ENCODE assay signal across 18 cellular contexts in genomic region chr1:210654176-210654786, GRCh38.
DNase-seq lines count a peak whose midpoint lies in the region; ATAC-seq and TF ChIP-seq lines count a peak whose summit lies in the region.
"Had no signal": no experiment of that assay in that cellular context is flagged by ENCODE, and none has a peak within 500 bp of the region (broad histone marks: within the 10 kb centered on the region; RNA-seq: fewer than 3 reads in every experiment).

No MANE protein-coding gene starts in this region.

- TF ChIP-seq CTCF in activated CD8-positive, alpha-beta T cell treated with anti-CD3 and anti-CD28 coated beads for 36 hours (IDR thresholded peaks at IDR 0.05) = no peak

- POLR2A ChIA-PET in activated CD8-positive, alpha-beta T cell treated with anti-CD3 and anti-CD28 coated beads for 36 hours (lab: Charles Lee) = interaction anchor here (0.7 kb wide), 1 partner anchor 424 kb away, joined by 3 read pairs; no protein-coding TSS in a partner anchor

- no peaks in the 10 kb centered on the region for H3K36me3 Mint-ChIP-seq in activated CD8-positive, alpha-beta T cell treated with anti-CD3 and anti-CD28 coated beads for 36 hours (ENCODE audit: low read depth)

- no peak overlapping the region for H3K27ac Mint-ChIP-seq in activated CD8-positive, alpha-beta T cell treated with anti-CD3 and anti-CD28 coated beads for 36 hours
- H3K27ac Mint-ChIP-seq: T-helper 2 cell treated with Interferon-gamma antibody and Interleukin-4, amounts not matched to agents 5 μg/mL and 100 μg/mL, for 36 hours had no signal

- H3K4me1 Mint-ChIP-seq in activated CD8-positive, alpha-beta T cell treated with anti-CD3 and anti-CD28 coated beads for 36 hours (ENCODE audit: low read depth) = no peaks in the 10 kb centered on the region

- CTCF ChIA-PET in activated CD8-positive, alpha-beta T cell treated with anti-CD3 and anti-CD28 coated beads for 36 hours (lab: Charles Lee) = interaction anchor here (1.3 kb wide), 1 partner anchor 207 kb away, joined by 4 read pairs; no protein-coding TSS in a partner anchor

- H3K9me3 Mint-ChIP-seq in activated CD8-positive, alpha-beta T cell treated with anti-CD3 and anti-CD28 coated beads for 36 hours = peaks cover 3% of the 10 kb centered on the region

- intact Hi-C loops in activated CD8-positive, alpha-beta T cell treated with anti-CD3 and anti-CD28 coated beads for 36 hours (cut with micrococcal nuclease) = no loop called here

- ATAC-seq in activated CD8-positive, alpha-beta T cell treated with anti-CD3 and anti-CD28 coated beads for 36 hours = peak; percentile 71
- no peak for ATAC-seq in HG02763 (IDR thresholded peaks at IDR 0.05; ENCODE audit: unreplicated experiment)
- ATAC-seq: HCT116 had no signal

- DNase-seq in NOMO-1 treated with DMSO at 0.1 percent for 48 hours (lab: John Stamatoyannopoulos, UW; ENCODE audit: unreplicated experiment) = peak; percentile 2
- no peak for DNase-seq in NOMO-1 treated with dmso at 0.1 percent for 144 hours (lab: John Stamatoyannopoulos, UW; ENCODE audit: unreplicated experiment)
- DNase-seq in EH (ENCODE audit: low read depth) = peak; percentile 21
- DNase-seq in activated CD8-positive, alpha-beta T cell treated with anti-CD3 and anti-CD28 coated beads for 36 hours = peak; percentile 64
- DNase-seq in foreskin melanocyte = peak; percentile 57
- DNase-seq in GOT3 (lab: John Stamatoyannopoulos, UW) = no peak
- DNase-seq in NCI-H2196 treated with DMSO at 0.1 percent for 48 hours (lab: John Stamatoyannopoulos, UW; ENCODE audit: unreplicated experiment) = no peak
- DNase-seq: ACHN; activated gamma-delta T cell; hippocampal formation; kidney glomerular epithelial cell; NCI-H1092 treated with DMSO at 0.1 percent for 48 hours; NCI-H2171 treated with DMSO at 0.1 percent for 48 hours; SHP77; stimulated activated CD4-positive, alpha-beta T cell treated with anti-CD3 and anti-CD28 coated beads, Interleukin-4, amount 100 ng/mL, for 1 hour had no signal

- H3K4me3 Mint-ChIP-seq in activated CD8-positive, alpha-beta T cell treated with anti-CD3 and anti-CD28 coated beads for 36 hours = no peak overlapping the region
- H3K4me3 Mint-ChIP-seq: T-helper 2 cell treated with Interferon-gamma antibody and Interleukin-4, amounts not matched to agents 5 μg/mL and 100 μg/mL, for 36 hours had no signal

- no peaks in the 10 kb centered on the region for H3K27me3 Mint-ChIP-seq in activated CD8-positive, alpha-beta T cell treated with anti-CD3 and anti-CD28 coated beads for 36 hours

Comparison
In these comparisons a context has a peak if more than half of its experiments do, and no peak if none do; other contexts are left out.
1. DNase-seq: peak in NOMO-1 treated with DMSO at 0.1 percent for 48 hours (single experiment), EH (single experiment), activated CD8-positive, alpha-beta T cell treated with anti-CD3 and anti-CD28 coated beads for 36 hours (single experiment) and foreskin melanocyte (single experiment); none in NOMO-1 treated with dmso at 0.1 percent for 144 hours (single experiment), GOT3 (single experiment) and NCI-H2196 treated with DMSO at 0.1 percent for 48 hours (single experiment).